Comparison of ENCODE assay signal across 14 cellular contexts in genomic region chr1:150836129-150836773, GRCh38. TPM values are rescaled to one million over a fixed set of nuclear protein-coding genes. Genes with fewer than 3 reads are reported as not detected.
A peak's percentile ranks its signal among the peaks of the same experiment; 100 is the strongest.
DNase-seq lines count a peak whose midpoint lies in the region; ATAC-seq, FAIRE-seq and TF ChIP-seq lines count a peak whose summit lies in the region.
"Had no signal": no experiment of that assay in that cellular context is flagged by ENCODE, and none has a peak within 500 bp of the region (broad histone marks: within the 10 kb centered on the region; RNA-seq: fewer than 3 reads in every experiment).

No MANE protein-coding gene starts in this region.

- no peaks in the 10 kb centered on the region for H3K9me3 ChIP-seq in right lobe of liver
- no peaks in the 10 kb centered on the region for H3K9me3 ChIP-seq in HepG2 (ENCODE audit: low read length)
- no peaks in the 10 kb centered on the region for H3K9me3 ChIP-seq in hepatocyte (ENCODE audit: low read depth)
- H3K9me3 ChIP-seq: suprapubic skin had no signal

- H3K27me3 ChIP-seq in right lobe of liver (no peaks in the 10 kb centered on the region), HepG2 (ENCODE audit: control insufficient read depth in 1 of 2, insufficient read depth in 2 of 2, low read length in 2 of 2) (no peaks in the 10 kb centered on the region), hepatocyte (no peaks in the 10 kb centered on the region)
- H3K27me3 ChIP-seq: suprapubic skin had no signal

- TF ChIP-seq CTCF in right lobe of liver (IDR thresholded peaks at IDR 0.05) (no peak), HepG2 (CRISPR knock-in tag; IDR thresholded peaks at IDR 0.05) (no peak), hepatocyte (IDR thresholded peaks at IDR 0.05; ENCODE audit: poor library complexity) (no peak)

- H3K4me1 ChIP-seq in right lobe of liver, result peaks cover 0 to 13% (median 5%) of the 10 kb centered on the region in 4 donors
- H3K4me1 ChIP-seq in HepG2 (ENCODE audit: insufficient read depth, low read length), result peaks cover 7% of the 10 kb centered on the region; the same call in 1 of the 2 replicates
- H3K4me1 ChIP-seq in hepatocyte (ENCODE audit: insufficient read depth), result no peaks in the 10 kb centered on the region
- H3K4me1 ChIP-seq: suprapubic skin had no signal

- no peak overlapping the region for H3K9ac ChIP-seq in HepG2 (ENCODE audit: insufficient read depth, low read depth, low read length)

- no peaks in the 10 kb centered on the region for H3K9me2 ChIP-seq in hepatocyte (replicated peaks; ENCODE audit: insufficient read depth)

- H3K4me2 ChIP-seq in HepG2 (ENCODE audit: low read depth, low read length), result no peak overlapping the region
- H3K4me2 ChIP-seq in hepatocyte, result no peak overlapping the region

- FAIRE-seq in HepG2 (lab: Jason Lieb, UNC), result no peak

- BruUV-seq in HepG2 (replicated peaks; lab: Mats Ljungman, UMichigan), result no TSS peak

- H3K36me3 ChIP-seq in right lobe of liver (peaks cover 3 to 56% (median 28%) of the 10 kb centered on the region in 4 donors), HepG2 (replicated peaks in 1 of 2; ENCODE audit: control insufficient read depth in 1 of 2, insufficient read depth in 2 of 2, low read length in 2 of 2) (peaks cover 11 to 54% of the 10 kb centered on the region in 2 experiments), hepatocyte (replicated peaks; ENCODE audit: insufficient read depth, low read depth) (no peaks in the 10 kb centered on the region)

- intact Hi-C loops in right lobe of liver (cut with DNase I) (no loop called here), HepG2 (cut with micrococcal nuclease; ENCODE audit: unreplicated experiment) (no loop called here)

- ATAC-seq in right lobe of liver (peak; percentile 34 to 69 (median 62)), HepG2 (no peak), GM19328 (IDR thresholded peaks at IDR 0.05; ENCODE audit: unreplicated experiment) (no peak)

- DNase-seq in right lobe of liver (no peak), HepG2 (ENCODE audit: low spot score) (no peak), NCI-H1694 (lab: John Stamatoyannopoulos, UW) (peak; percentile 37), hepatocyte (ENCODE audit: low spot score) (peak; percentile 7), NCI-H524 (lab: John Stamatoyannopoulos, UW) (no peak), 8988T (no peak)
- no peak for DNase-seq in stimulated activated naive CD4-positive, alpha-beta T cell (lab: John Stamatoyannopoulos, UW)
- DNase-seq: activated CD4-positive, alpha-beta T cell treated with anti-CD3 and anti-CD28 coated beads, Interleukin-2, amount 10 ng/mL, durations not matched to agents 24 days and 14 days; activated naive CD8-positive, alpha-beta T cell treated with anti-CD3 and anti-CD28 coated beads, Interleukin-2, amount 10 ng/mL, durations not matched to agents 7 days and 5 days; stimulated activated CD4-positive, alpha-beta T cell treated with anti-CD3 and anti-CD28 coated beads, Interleukin-2, amount 100 ng/mL, for 48 hours had no signal

- TF ChIP-seq RAD21 in HepG2 (CRISPR knock-in tag; IDR thresholded peaks at IDR 0.05), result no peak

- H4K20me1 ChIP-seq in HepG2 (ENCODE audit: insufficient read depth, low read length) (no peaks in the 10 kb centered on the region), hepatocyte (ENCODE audit: insufficient read depth, poor library complexity, severe bottlenecking) (no peaks in the 10 kb centered on the region)

- H3K79me2 ChIP-seq in HepG2 (ENCODE audit: insufficient read depth, low read length) (no peaks in the 10 kb centered on the region), hepatocyte (no peaks in the 10 kb centered on the region)

- POLR2A ChIA-PET in HepG2 (lab: Yijun Ruan, JAX), result no interaction called here

- no peak overlapping the region for H3K27ac ChIP-seq in right lobe of liver
- no peak overlapping the region for H3K27ac ChIP-seq in HepG2 (ENCODE audit: extremely low read length, insufficient read depth, low read length)
- peak overlapping the region; percentile 60 for H3K27ac ChIP-seq in hepatocyte
- H3K27ac ChIP-seq: HL-60, suprapubic skin had no signal

- no peak overlapping the region for H2AFZ ChIP-seq in HepG2 (ENCODE audit: low read length)
- H2AFZ ChIP-seq in hepatocyte, result no peak overlapping the region

- no peak for TF ChIP-seq EP300 in HepG2 (IDR thresholded peaks at IDR 0.05; ENCODE audit: low read depth in 2 of 2, low read length in 2 of 2)
- no peak for TF ChIP-seq EP300 in HepG2 (CRISPR knock-in tag; IDR thresholded peaks at IDR 0.05; ENCODE audit: borderline replicate concordance)

- in situ Hi-C loops in HepG2 (cut with HindIII; ENCODE audit: extremely low pct_ligation_motif_present, low pct_unique_long_range_greater_than_20kb), result no loop called here

- 56% methylated on average over 6 of the region's 6 CpGs for WGBS in right lobe of liver (ENCODE audit: insufficient coverage, low coverage, low lambda C conversion rate, missing lambda C conversion rate)
- WGBS in HepG2 (ENCODE audit: low lambda C conversion rate), result 86% methylated on average over 6 of the region's 6 CpGs
- 79% methylated on average over 6 of the region's 6 CpGs for WGBS in hepatocyte (ENCODE audit: low lambda C conversion rate, missing lambda C conversion rate)

- TF ChIP-seq POLR2A in right lobe of liver (IDR thresholded peaks at IDR 0.05), result no peak
- TF ChIP-seq POLR2A in HepG2 (IDR thresholded peaks at IDR 0.05; ENCODE audit: insufficient read depth in 1 of 2, low read depth in 2 of 2, low read length in 2 of 2), result no peak

- H3K4me3 ChIP-seq in right lobe of liver, result no peak overlapping the region
- no peak overlapping the region for H3K4me3 ChIP-seq in HepG2 (replicated peaks in 1 of 3; ENCODE audit: insufficient read depth in 1 of 3, low read depth in 2 of 3, low read length in 3 of 3)
- H3K4me3 ChIP-seq in hepatocyte, result no peak overlapping the region
- H3K4me3 ChIP-seq: suprapubic skin had no signal

- CTCF ChIA-PET in HepG2 (lab: Yijun Ruan, JAX; ENCODE audit: low intra/inter-chr PET ratio, low total read pairs), result no interaction called here

RNA-seq across cellular contexts. Expression of gene CTSK, which starts 28.2 kb away (rescaled TPM):
- 1 to 10 TPM; 1.5 to 3.8 (median 2.6) TPM for total RNA-seq in right lobe of liver
- 0.62 and 1.4 TPM in 2 replicates for total RNA-seq in HepG2 (2016; rRNA removed; fragmentation: Illumina TruSeq; extraction: Trizol)
- total RNA-seq in HepG2 (2016; cell fraction: cytosol; rRNA removed; fragmentation: Illumina TruSeq; extraction: Trizol; ENCODE audit: low read depth), result 0.18 and 0.20 TPM in 2 replicates
- total RNA-seq in HepG2 (2016; cell fraction: insoluble cytoplasmic fraction; rRNA removed; fragmentation: Illumina TruSeq; extraction: Trizol), result 0.13 and 1.1 TPM in 2 replicates
- total RNA-seq in HepG2 (2016; cell fraction: membrane; rRNA removed; fragmentation: Illumina TruSeq; extraction: Trizol), result 0.17 and 0.34 TPM in 2 replicates
- 2.4 and 2.9 TPM in 2 replicates for total RNA-seq in HepG2 (2016; cell fraction: nucleus; rRNA removed; fragmentation: Illumina TruSeq; extraction: Trizol)
- polyA plus RNA-seq in HepG2 (2011; rRNA removed), result 6.2 and 6.3 TPM in 2 replicates
- polyA plus RNA-seq in HepG2 (2011; cell fraction: cytosol; rRNA removed), result 0.95 and 1.6 TPM in 2 replicates
- 20.4 and 28.6 TPM in 2 replicates for polyA plus RNA-seq in HepG2 (2011; cell fraction: nucleus; rRNA removed)
- 3.1 and 4.4 TPM in 2 replicates for polyA plus RNA-seq in HepG2 (2012)
- polyA plus RNA-seq in HepG2 (2016; cell fraction: cytosol; fragmentation: Illumina TruSeq; extraction: Trizol; ENCODE audit: low read depth), result 0.06 TPM in 1 of 2 replicates, not detected in the other
- polyA plus RNA-seq in HepG2 (2016; cell fraction: insoluble cytoplasmic fraction; fragmentation: Illumina TruSeq; extraction: Trizol; ENCODE audit: low read depth), result 0.39 and 0.47 TPM in 2 replicates
- polyA plus RNA-seq in HepG2 (2016; cell fraction: membrane; fragmentation: Illumina TruSeq; extraction: Trizol; ENCODE audit: low read depth), result 0.14 and 0.43 TPM in 2 replicates
- polyA plus RNA-seq in HepG2 (2016; cell fraction: nucleus; fragmentation: Illumina TruSeq; extraction: Trizol; ENCODE audit: insufficient read depth, low read depth), result 9.0 and 9.3 TPM in 2 replicates
- polyA minus RNA-seq in HepG2 (2011; rRNA and poly(A)+ RNA removed; ENCODE audit: low replicate concordance), result 1.4 and 3.5 TPM in 2 replicates
- not detected in 2 replicates for polyA minus RNA-seq in HepG2 (2011; cell fraction: cytosol; rRNA and poly(A)+ RNA removed)
- 5.7 and 7.7 TPM in 2 replicates for polyA minus RNA-seq in HepG2 (2011; cell fraction: nucleus; rRNA and poly(A)+ RNA removed)
- 54.3 and 57.0 TPM in 2 replicates for total RNA-seq in hepatocyte
- 26.6 and 37.3 TPM in 2 replicates for polyA plus RNA-seq in hepatocyte

RNA-seq across cellular contexts. Expression of gene ARNT, which starts 40.1 kb away (rescaled TPM):
- 10 to 100 TPM; 24.7 to 31.9 (median 27.8) TPM for total RNA-seq in right lobe of liver
- 17.6 and 17.8 TPM in 2 replicates for total RNA-seq in HepG2 (2016; rRNA removed; fragmentation: Illumina TruSeq; extraction: Trizol)
- total RNA-seq in HepG2 (2016; cell fraction: cytosol; rRNA removed; fragmentation: Illumina TruSeq; extraction: Trizol; ENCODE audit: low read depth), result 3.0 and 3.1 TPM in 2 replicates
- 16.0 and 17.6 TPM in 2 replicates for total RNA-seq in HepG2 (2016; cell fraction: insoluble cytoplasmic fraction; rRNA removed; fragmentation: Illumina TruSeq; extraction: Trizol)
- 10.2 and 10.5 TPM in 2 replicates for total RNA-seq in HepG2 (2016; cell fraction: membrane; rRNA removed; fragmentation: Illumina TruSeq; extraction: Trizol)
- total RNA-seq in HepG2 (2016; cell fraction: nucleus; rRNA removed; fragmentation: Illumina TruSeq; extraction: Trizol), result 22.3 and 22.5 TPM in 2 replicates
- 24.1 and 25.9 TPM in 2 replicates for polyA plus RNA-seq in HepG2 (2011; rRNA removed)
- 12.5 and 14.3 TPM in 2 replicates for polyA plus RNA-seq in HepG2 (2011; cell fraction: cytosol; rRNA removed)
- polyA plus RNA-seq in HepG2 (2011; cell fraction: nucleus; rRNA removed), result 44.0 and 50.3 TPM in 2 replicates
- polyA plus RNA-seq in HepG2 (2012), result 19.3 and 23.7 TPM in 2 replicates
- polyA plus RNA-seq in HepG2 (2016; cell fraction: cytosol; fragmentation: Illumina TruSeq; extraction: Trizol; ENCODE audit: low read depth), result 1.8 and 2.1 TPM in 2 replicates
- 14.9 and 18.1 TPM in 2 replicates for polyA plus RNA-seq in HepG2 (2016; cell fraction: insoluble cytoplasmic fraction; fragmentation: Illumina TruSeq; extraction: Trizol; ENCODE audit: low read depth)
- 4.3 and 5.6 TPM in 2 replicates for polyA plus RNA-seq in HepG2 (2016; cell fraction: membrane; fragmentation: Illumina TruSeq; extraction: Trizol; ENCODE audit: low read depth)
- polyA plus RNA-seq in HepG2 (2016; cell fraction: nucleus; fragmentation: Illumina TruSeq; extraction: Trizol; ENCODE audit: insufficient read depth, low read depth), result 21.2 and 22.9 TPM in 2 replicates
- polyA minus RNA-seq in HepG2 (2011; rRNA and poly(A)+ RNA removed; ENCODE audit: low replicate concordance), result 36.2 and 55.5 TPM in 2 replicates
- 10.6 and 15.0 TPM in 2 replicates for polyA minus RNA-seq in HepG2 (2011; cell fraction: cytosol; rRNA and poly(A)+ RNA removed)
- 46.4 and 62.3 TPM in 2 replicates for polyA minus RNA-seq in HepG2 (2011; cell fraction: nucleus; rRNA and poly(A)+ RNA removed)
- total RNA-seq in hepatocyte, result 32.9 and 42.1 TPM in 2 replicates
- polyA plus RNA-seq in hepatocyte, result 26.9 and 35.6 TPM in 2 replicates

RNA-seq across cellular contexts. Expression of gene CTXND2, which starts 50.7 kb away (rescaled TPM):
- total RNA-seq in right lobe of liver (not detected), HepG2 (2016; rRNA removed; fragmentation: Illumina TruSeq; extraction: Trizol) (not detected in 2 replicates), hepatocyte (not detected in 2 replicates)
- not detected in 2 replicates for total RNA-seq in HepG2 (2016; cell fraction: cytosol; rRNA removed; fragmentation: Illumina TruSeq; extraction: Trizol; ENCODE audit: low read depth)
- not detected in 2 replicates for total RNA-seq in HepG2 (2016; cell fraction: insoluble cytoplasmic fraction; rRNA removed; fragmentation: Illumina TruSeq; extraction: Trizol)
- total RNA-seq in HepG2 (2016; cell fraction: membrane; rRNA removed; fragmentation: Illumina TruSeq; extraction: Trizol), result not detected in 2 replicates
- total RNA-seq in HepG2 (2016; cell fraction: nucleus; rRNA removed; fragmentation: Illumina TruSeq; extraction: Trizol), result not detected in 2 replicates
- polyA plus RNA-seq in HepG2 (2011; rRNA removed) (not detected in 2 replicates), hepatocyte (0.16 TPM in 1 of 2 replicates, not detected in the other)
- not detected in 2 replicates for polyA plus RNA-seq in HepG2 (2011; cell fraction: cytosol; rRNA removed)
- polyA plus RNA-seq in HepG2 (2011; cell fraction: nucleus; rRNA removed), result not detected in 2 replicates
- not detected in 2 replicates for polyA plus RNA-seq in HepG2 (2012)
- not detected in 2 replicates for polyA plus RNA-seq in HepG2 (2016; cell fraction: cytosol; fragmentation: Illumina TruSeq; extraction: Trizol; ENCODE audit: low read depth)
- polyA plus RNA-seq in HepG2 (2016; cell fraction: insoluble cytoplasmic fraction; fragmentation: Illumina TruSeq; extraction: Trizol; ENCODE audit: low read depth), result not detected in 2 replicates
- polyA plus RNA-seq in HepG2 (2016; cell fraction: membrane; fragmentation: Illumina TruSeq; extraction: Trizol; ENCODE audit: low read depth), result not detected in 2 replicates
- not detected in 2 replicates for polyA plus RNA-seq in HepG2 (2016; cell fraction: nucleus; fragmentation: Illumina TruSeq; extraction: Trizol; ENCODE audit: insufficient read depth, low read depth)
- polyA minus RNA-seq in HepG2 (2011; rRNA and poly(A)+ RNA removed; ENCODE audit: low replicate concordance), result not detected in 2 replicates
- not detected in 2 replicates for polyA minus RNA-seq in HepG2 (2011; cell fraction: cytosol; rRNA and poly(A)+ RNA removed)
- not detected in 2 replicates for polyA minus RNA-seq in HepG2 (2011; cell fraction: nucleus; rRNA and poly(A)+ RNA removed)
- total RNA-seq: activated CD4-positive, alpha-beta T cell treated with anti-CD3 and anti-CD28 coated beads, Interleukin-2, amount 10 ng/mL, durations not matched to agents 24 days and 14 days; activated naive CD8-positive, alpha-beta T cell treated with anti-CD3 and anti-CD28 coated beads, Interleukin-2, amount 10 ng/mL, durations not matched to agents 7 days and 5 days; suprapubic skin had no signal
- polyA plus RNA-seq: AG04450 had no signal

Comparison
In these comparisons a context has a peak if more than half of its experiments do, and no peak if none do; other contexts are left out.
1. ATAC-seq: peak in right lobe of liver (4 of 4); none in HepG2 (single experiment) and GM19328 (single experiment).
2. DNase-seq: peak in NCI-H1694 (single experiment) and hepatocyte (single experiment); none in right lobe of liver (0 of 3), HepG2 (single experiment), NCI-H524 (0 of 2), stimulated activated naive CD4-positive, alpha-beta T cell (0 of 6) and 8988T (single experiment).
3. RNA of gene CTSK, which starts 28.2 kb away (total RNA-seq): 54.3 to 57.0 TPM in hepatocyte; 1.5 to 3.8 TPM in right lobe of liver and 0.13 to 2.9 TPM in HepG2; every median in the first group is over 10 times any median in the second.